Comparison of ENCODE assay signal across 1 cellular context in genomic region chr16:81592353-81592866, GRCh38.
TF ChIP-seq lines count a peak whose summit lies in the region.

No MANE protein-coding gene starts in this region.

TF ChIP-seq in WTC11, 78 proteins besides CTCF, POLR2A, EP300 and RAD21 (continued from another document):
- TF ChIP-seq ATF6 (CRISPR knock-in tag; IDR thresholded peaks at IDR 0.05) (no peak), HMGA2 (CRISPR knock-in tag; IDR thresholded peaks at IDR 0.05) (no peak), ZSCAN18 (CRISPR knock-in tag; IDR thresholded peaks at IDR 0.05) (no peak), USF1 (CRISPR knock-in tag; IDR thresholded peaks at IDR 0.05) (no peak), GTF2I (CRISPR knock-in tag; conservative IDR thresholded peaks at IDR 0.05) (no peak)
- TF ChIP-seq, protein P1, sequence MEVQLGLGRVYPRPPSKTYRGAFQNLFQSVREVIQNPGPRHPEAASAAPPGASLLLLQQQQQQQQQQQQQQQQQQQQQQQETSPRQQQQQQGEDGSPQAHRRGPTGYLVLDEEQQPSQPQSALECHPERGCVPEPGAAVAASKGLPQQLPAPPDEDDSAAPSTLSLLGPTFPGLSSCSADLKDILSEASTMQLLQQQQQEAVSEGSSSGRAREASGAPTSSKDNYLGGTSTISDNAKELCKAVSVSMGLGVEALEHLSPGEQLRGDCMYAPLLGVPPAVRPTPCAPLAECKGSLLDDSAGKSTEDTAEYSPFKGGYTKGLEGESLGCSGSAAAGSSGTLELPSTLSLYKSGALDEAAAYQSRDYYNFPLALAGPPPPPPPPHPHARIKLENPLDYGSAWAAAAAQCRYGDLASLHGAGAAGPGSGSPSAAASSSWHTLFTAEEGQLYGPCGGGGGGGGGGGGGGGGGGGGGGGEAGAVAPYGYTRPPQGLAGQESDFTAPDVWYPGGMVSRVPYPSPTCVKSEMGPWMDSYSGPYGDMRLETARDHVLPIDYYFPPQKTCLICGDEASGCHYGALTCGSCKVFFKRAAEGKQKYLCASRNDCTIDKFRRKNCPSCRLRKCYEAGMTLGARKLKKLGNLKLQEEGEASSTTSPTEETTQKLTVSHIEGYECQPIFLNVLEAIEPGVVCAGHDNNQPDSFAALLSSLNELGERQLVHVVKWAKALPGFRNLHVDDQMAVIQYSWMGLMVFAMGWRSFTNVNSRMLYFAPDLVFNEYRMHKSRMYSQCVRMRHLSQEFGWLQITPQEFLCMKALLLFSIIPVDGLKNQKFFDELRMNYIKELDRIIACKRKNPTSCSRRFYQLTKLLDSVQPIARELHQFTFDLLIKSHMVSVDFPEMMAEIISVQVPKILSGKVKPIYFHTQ (CRISPR knock-in tag; IDR thresholded peaks at IDR 0.05): no peak
- TF ChIP-seq, protein P2, sequence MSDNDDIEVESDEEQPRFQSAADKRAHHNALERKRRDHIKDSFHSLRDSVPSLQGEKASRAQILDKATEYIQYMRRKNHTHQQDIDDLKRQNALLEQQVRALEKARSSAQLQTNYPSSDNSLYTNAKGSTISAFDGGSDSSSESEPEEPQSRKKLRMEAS (CRISPR knock-in tag; IDR thresholded peaks at IDR 0.05): no peak
